Comparison of ENCODE assay signal across 12 cellular contexts in genomic region chr6:30156262-30156599, GRCh38. TPM values are rescaled to one million over a fixed set of nuclear protein-coding genes. Genes with fewer than 3 reads are reported as not detected.
A peak's percentile ranks its signal among the peaks of the same experiment; 100 is the strongest.
DNase-seq lines count a peak whose midpoint lies in the region; ATAC-seq, FAIRE-seq and TF ChIP-seq lines count a peak whose summit lies in the region.
"Had no signal": no experiment of that assay in that cellular context is flagged by ENCODE, and none has a peak within 500 bp of the region (broad histone marks: within the 10 kb centered on the region; RNA-seq: fewer than 3 reads in every experiment).

No MANE protein-coding gene starts in this region.

- no peak for TF ChIP-seq RAD21 in SK-N-SH (IDR thresholded peaks at IDR 0.05; ENCODE audit: low read length)

- H3K27ac Mint-ChIP-seq in WTC11: no peak overlapping the region
- H3K27ac Mint-ChIP-seq: GM23338 had no signal

- H3K4me1 ChIP-seq in SK-N-SH (ENCODE audit: control insufficient read depth in 1 of 2, insufficient read depth in 2 of 2, low read depth in 1 of 2, low read length in 1 of 2) (no peaks in the 10 kb centered on the region; a peak in 1 of 4 replicates), right cardiac atrium (ENCODE audit: control insufficient read depth, insufficient read depth, low read length) (peaks cover 2% of the 10 kb centered on the region)

- no peaks in the 10 kb centered on the region for H3K9me2 ChIP-seq in SK-N-SH

- no peaks in the 10 kb centered on the region for H3F3A ChIP-seq in SK-N-SH (replicated peaks; ENCODE audit: insufficient read depth)

- ATAC-seq in SK-N-SH treated with all-trans-retinoic acid at 6 μM for 48 hours (no peak), WTC11 (no peak), right cardiac atrium (peak; percentile 71 to 93), HG03159 (IDR thresholded peaks at IDR 0.05; ENCODE audit: unreplicated experiment) (no peak)
- ATAC-seq: GM23338 had no signal

- H3K4me1 Mint-ChIP-seq in WTC11: no peaks in the 10 kb centered on the region
- H3K4me1 Mint-ChIP-seq: GM23338 had no signal

- H3K27ac ChIP-seq in SK-N-SH (ENCODE audit: low read depth in 2 of 2, low read length in 1 of 2): no peak overlapping the region
- H3K27ac ChIP-seq in right cardiac atrium (ENCODE audit: low read length): no peak overlapping the region
- H3K27ac ChIP-seq: cardiac muscle cell, PC-9 had no signal

- no peak overlapping the region for H3K4me3 ChIP-seq in SK-N-SH (ENCODE audit: low read depth in 2 of 2, low read length in 1 of 2)
- H3K4me3 ChIP-seq in right cardiac atrium (ENCODE audit: low read length): no peak overlapping the region
- H3K4me3 ChIP-seq: cardiac muscle cell, GM23338, PC-9 had no signal

- peak; percentile 32 for FAIRE-seq in urothelium cell line (lab: Jason Lieb, UNC)
- FAIRE-seq in GM12891 (lab: Jason Lieb, UNC): no peak

- no peak overlapping the region for H3K9ac ChIP-seq in SK-N-SH

- no peak for TF ChIP-seq EP300 in SK-N-SH (IDR thresholded peaks at IDR 0.05; ENCODE audit: borderline replicate concordance in 1 of 2, low read depth in 1 of 2, low read length in 1 of 2)

- H3K27me3 Mint-ChIP-seq in WTC11 (ENCODE audit: low read depth): peaks cover 37% of the 10 kb centered on the region

- no peaks in the 10 kb centered on the region for H3K9me3 Mint-ChIP-seq in WTC11
- H3K9me3 Mint-ChIP-seq: GM23338 had no signal

- TF ChIP-seq POLR2A in GM12891 (IDR thresholded peaks at IDR 0.05; ENCODE audit: low read depth, low read length): no peak

- H3K4me2 ChIP-seq in SK-N-SH: no peak overlapping the region
- H3K4me2 ChIP-seq: GM23338, PC-9 had no signal

- no peaks in the 10 kb centered on the region for H4K20me1 ChIP-seq in SK-N-SH (ENCODE audit: insufficient read depth)

- TF ChIP-seq CTCF in SK-N-SH (IDR thresholded peaks at IDR 0.05) (no peak), WTC11 (IDR thresholded peaks at IDR 0.05) (no peak)

- POLR2A ChIA-PET in SK-N-SH (lab: Yijun Ruan, JAX) (no interaction called here), WTC11 (lab: Charles Lee) (no interaction called here)

- H3K9me3 ChIP-seq in SK-N-SH (no peaks in the 10 kb centered on the region), right cardiac atrium (ENCODE audit: control insufficient read depth, low read length) (no peaks in the 10 kb centered on the region)

- DNase-seq in SK-N-SH: no peak
- DNase-seq in WTC11 (ENCODE audit: low spot score): no peak
- DNase-seq in right cardiac atrium: peak in 2 of 3 donors; percentile 71 to 72
- DNase-seq in urothelium cell line (ENCODE audit: low spot score): peak; percentile 68
- no peak for DNase-seq in NCI-H2107 treated with DMSO at 0.1 percent for 48 hours (lab: John Stamatoyannopoulos, UW; ENCODE audit: unreplicated experiment)
- no peak for DNase-seq in GM12891 (ENCODE audit: insufficient read length, low spot score)

- H3K4me3 Mint-ChIP-seq in WTC11: no peak overlapping the region
- H3K4me3 Mint-ChIP-seq: GM23338 had no signal

- no peaks in the 10 kb centered on the region for H3K79me2 ChIP-seq in SK-N-SH (ENCODE audit: insufficient read depth)

- WGBS in SK-N-SH (ENCODE audit: low lambda C conversion rate): 6% methylated on average over 4 of the region's 4 CpGs
- WGBS in right cardiac atrium: 9% methylated on average over 4 of the region's 4 CpGs

- H3K36me3 Mint-ChIP-seq in WTC11: no peaks in the 10 kb centered on the region

- CTCF ChIA-PET in SK-N-SH (lab: Yijun Ruan, JAX) (interaction anchor here (6.4 kb wide), 1 partner anchor 25 kb away, joined by 38 read pairs; no protein-coding TSS in a partner anchor), WTC11 (lab: Charles Lee) (no interaction called here)

- peak overlapping the region; percentile 44; the same call in 1 of the 2 replicates for H2AFZ ChIP-seq in SK-N-SH (ENCODE audit: low read depth)
- H2AFZ ChIP-seq: GM23338, PC-9 had no signal

- intact Hi-C loops in right cardiac atrium (cut with DNase I): no loop called here

- H3K27me3 ChIP-seq in SK-N-SH (ENCODE audit: insufficient read depth) (peaks cover 34% of the 10 kb centered on the region; the same call in 1 of the 2 replicates), right cardiac atrium (ENCODE audit: control insufficient read depth, insufficient read depth) (no peaks in the 10 kb centered on the region)

- H3K36me3 ChIP-seq in SK-N-SH (replicated peaks in 1 of 2; ENCODE audit: control insufficient read depth in 1 of 2, insufficient read depth in 2 of 2, low read length in 1 of 2): no peaks in the 10 kb centered on the region
- H3K36me3 ChIP-seq: cardiac muscle cell had no signal

TF ChIP-seq in SK-N-SH, 30 proteins besides CTCF, POLR2A, EP300 and RAD21:
- TF ChIP-seq MXI1 (IDR thresholded peaks at IDR 0.05; ENCODE audit: low read depth, low read length) (no peak), GABPA (IDR thresholded peaks at IDR 0.05; ENCODE audit: low read depth) (0 out of 2 replicates have a peak, but pooled peaks have one; percentile 18)

TF ChIP-seq in SK-N-SH treated with all-trans-retinoic acid at 6 μM for 48 hours, 23 proteins besides CTCF, POLR2A, EP300 and RAD21 (continues in another document):
- TF ChIP-seq TCF4 (CRISPR knock-in tag; IDR thresholded peaks at IDR 0.05; ENCODE audit: borderline replicate concordance): no peak
- no peak for TF ChIP-seq CREB5 (CRISPR knock-in tag; IDR thresholded peaks at IDR 0.05; ENCODE audit: low read depth)

TF ChIP-seq in WTC11, 78 proteins besides CTCF, POLR2A, EP300 and RAD21:
- no peak for TF ChIP-seq TCF7 (CRISPR knock-in tag; IDR thresholded peaks at IDR 0.05; ENCODE audit: low read depth)
- TF ChIP-seq FOXP1 (CRISPR knock-in tag; IDR thresholded peaks at IDR 0.05; ENCODE audit: borderline replicate concordance): no peak
- no peak for TF ChIP-seq CBFB (CRISPR knock-in tag; IDR thresholded peaks at IDR 0.05; ENCODE audit: low read depth)
- TF ChIP-seq GABPB1 (CRISPR knock-in tag; IDR thresholded peaks at IDR 0.05): 0 out of 2 replicates have a peak, but pooled peaks have one; percentile 34
TF ChIP-seq in WTC11: peak in this region for 1.

TF ChIP-seq in GM12891, 5 proteins besides CTCF, POLR2A, EP300 and RAD21:
- TF ChIP-seq PAX5 (IDR thresholded peaks at IDR 0.05; ENCODE audit: insufficient read depth, low read length, severe bottlenecking) (no peak), POLR2AphosphoS5 (IDR thresholded peaks at IDR 0.05; ENCODE audit: low read depth, low read length) (no peak), SPI1 (IDR thresholded peaks at IDR 0.05; ENCODE audit: low read depth, low read length) (no peak), POU2F2 (IDR thresholded peaks at IDR 0.05; ENCODE audit: low read depth, low read length) (no peak), TAF1 (IDR thresholded peaks at IDR 0.05; ENCODE audit: low read depth, low read length) (no peak)

RNA-seq across cellular contexts. Expression of gene TRIM10, which starts 4.8 kb away (rescaled TPM):
- polyA plus RNA-seq in SK-N-SH (2012; rRNA removed) (not detected in 2 replicates), right cardiac atrium (not detected)
- not detected in 2 replicates for polyA plus RNA-seq in SK-N-SH (2012; cell fraction: cytosol; rRNA removed)
- polyA plus RNA-seq in SK-N-SH (2012; cell fraction: nucleus; rRNA removed): not detected in 2 replicates
- total RNA-seq in WTC11 (2021) (0.09 to 0.22 TPM (median 0.16 TPM) in 3 replicates), right cardiac atrium (not detected)
- not detected for polyA plus RNA-seq in GM12891 (2012; ENCODE audit: low read depth, missing spikeins)
- total RNA-seq: activated CD8-positive, alpha-beta memory T cell treated with anti-CD3 and anti-CD28 coated beads for 36 hours; cardiac muscle cell; PC-9 had no signal
- polyA plus RNA-seq: cardiac muscle cell, GM23338 had no signal

RNA-seq across cellular contexts. Expression of gene TRIM15, which starts 7.1 kb away (rescaled TPM):
- polyA plus RNA-seq in SK-N-SH (2012; rRNA removed): not detected in 2 replicates
- not detected in 2 replicates for polyA plus RNA-seq in SK-N-SH (2012; cell fraction: cytosol; rRNA removed)
- not detected in 2 replicates for polyA plus RNA-seq in SK-N-SH (2012; cell fraction: nucleus; rRNA removed)
- total RNA-seq in WTC11 (2021): 0.32 to 0.53 TPM (median 0.35 TPM) in 3 replicates
- not detected for total RNA-seq in right cardiac atrium
- polyA plus RNA-seq in right cardiac atrium: not detected
- not detected for polyA plus RNA-seq in GM12891 (2012; ENCODE audit: low read depth, missing spikeins)
- total RNA-seq: activated CD8-positive, alpha-beta memory T cell treated with anti-CD3 and anti-CD28 coated beads for 36 hours; cardiac muscle cell; PC-9 had no signal
- polyA plus RNA-seq: cardiac muscle cell had no signal

RNA-seq across cellular contexts. Expression of gene TRIM40, which starts 20.3 kb away (rescaled TPM):
- polyA plus RNA-seq in SK-N-SH (2012; rRNA removed) (not detected in 2 replicates), right cardiac atrium (not detected)
- polyA plus RNA-seq in SK-N-SH (2012; cell fraction: cytosol; rRNA removed): not detected in 2 replicates
- not detected in 2 replicates for polyA plus RNA-seq in SK-N-SH (2012; cell fraction: nucleus; rRNA removed)
- total RNA-seq in WTC11 (2021) (not detected in 3 replicates), right cardiac atrium (not detected)
- not detected for polyA plus RNA-seq in GM12891 (2012; ENCODE audit: low read depth, missing spikeins)
- total RNA-seq: activated CD8-positive, alpha-beta memory T cell treated with anti-CD3 and anti-CD28 coated beads for 36 hours; cardiac muscle cell; GM23338; PC-9 had no signal
- polyA plus RNA-seq: cardiac muscle cell, GM23338 had no signal

RNA-seq across cellular contexts. Expression of gene TRIM31, which starts 43.3 kb away (rescaled TPM):
- not detected in 2 replicates for polyA plus RNA-seq in SK-N-SH (2012; rRNA removed)
- not detected in 2 replicates for polyA plus RNA-seq in SK-N-SH (2012; cell fraction: cytosol; rRNA removed)
- not detected in 2 replicates for polyA plus RNA-seq in SK-N-SH (2012; cell fraction: nucleus; rRNA removed)
- 0.11 to 0.16 TPM (median 0.13 TPM) in 3 replicates for total RNA-seq in WTC11 (2021)
- total RNA-seq in right cardiac atrium: not detected
- polyA plus RNA-seq in right cardiac atrium: not detected
- 0.14 TPM for polyA plus RNA-seq in GM12891 (2012; ENCODE audit: low read depth, missing spikeins)
- total RNA-seq: activated CD8-positive, alpha-beta memory T cell treated with anti-CD3 and anti-CD28 coated beads for 36 hours; cardiac muscle cell; GM23338; PC-9 had no signal
- polyA plus RNA-seq: cardiac muscle cell had no signal

RNA-seq across cellular contexts. Expression of gene TRIM26, which starts 57.0 kb away (rescaled TPM):
- polyA plus RNA-seq in SK-N-SH (2012; rRNA removed) (23.5 and 26.1 TPM in 2 replicates), right cardiac atrium (19.6 TPM)
- 16.8 and 19.2 TPM in 2 replicates for polyA plus RNA-seq in SK-N-SH (2012; cell fraction: cytosol; rRNA removed)
- polyA plus RNA-seq in SK-N-SH (2012; cell fraction: nucleus; rRNA removed): 33.0 and 34.5 TPM in 2 replicates
- total RNA-seq in WTC11 (2021) (27.7 to 33.0 TPM (median 30.5 TPM) in 3 replicates), right cardiac atrium (10 to 100 TPM; 19.9 to 27.1 (median 25.1) TPM)
- 42.8 TPM for polyA plus RNA-seq in GM12891 (2012; ENCODE audit: low read depth, missing spikeins)

Comparison
In these comparisons a context has a peak if more than half of its experiments do, and no peak if none do; other contexts are left out.
1. DNase-seq: peak in right cardiac atrium (2 of 3) and urothelium cell line (single experiment); none in SK-N-SH (single experiment), WTC11 (single experiment), NCI-H2107 treated with DMSO at 0.1 percent for 48 hours (single experiment) and GM12891 (single experiment).
2. ATAC-seq: peak in right cardiac atrium (2 of 2); none in SK-N-SH treated with all-trans-retinoic acid at 6 μM for 48 hours (single experiment), WTC11 (single experiment) and HG03159 (single experiment).